In genomic region chr12:132285991-132286681, GRCh38 we compare ENCODE assay signal across 10 cellular contexts. TPM values are rescaled to one million over a fixed set of nuclear protein-coding genes. Genes with fewer than 3 reads are reported as not detected.
DNase-seq lines count a peak whose midpoint lies in the region; ATAC-seq and TF ChIP-seq lines count a peak whose summit lies in the region.
"Had no signal": no experiment of that assay in that cellular context is flagged by ENCODE, and none has a peak within 500 bp of the region (broad histone marks: within the 10 kb centered on the region; RNA-seq: fewer than 3 reads in every experiment).

No MANE protein-coding gene starts in this region.

- intact Hi-C loops in dorsolateral prefrontal cortex (cut with DNase I) = no loop called here

- H3K4me3 ChIP-seq in dorsolateral prefrontal cortex = peak overlapping the region in 5 of 59 donors; percentile 16 to 35 (median 28)

- H3K4me1 Mint-ChIP-seq in activated T-cell treated with anti-CD3 and anti-CD28 coated beads, Interleukin-2, amount 50 U/mL, for 72 hours (ENCODE audit: low read depth) = peaks cover 15% of the 10 kb centered on the region

- no peak overlapping the region for H3K27ac Mint-ChIP-seq in activated T-cell treated with anti-CD3 and anti-CD28 coated beads, Interleukin-2, amount 50 U/mL, for 72 hours

- peaks cover 0 to 55% (median 3%) of the 10 kb centered on the region in 45 donors for H3K27me3 ChIP-seq in dorsolateral prefrontal cortex

- H3K27ac ChIP-seq in dorsolateral prefrontal cortex = peak overlapping the region in 40 of 59 donors; percentile 7 to 89 (median 51)

- no peak overlapping the region for H3K4me3 Mint-ChIP-seq in activated T-cell treated with anti-CD3 and anti-CD28 coated beads, Interleukin-2, amount 50 U/mL, for 72 hours

- DNase-seq in AG08396 (ENCODE audit: low spot score) (peak; percentile 66), NCI-H1048 (lab: John Stamatoyannopoulos, UW) (peak; percentile 19), dorsolateral prefrontal cortex (peak in 3 of 10 donors; percentile 30 to 70 (median 43)), midbrain (lab: John Stamatoyannopoulos, UW) (peak; percentile 19)
- DNase-seq in activated CD4-positive, alpha-beta T cell treated with anti-CD3 and anti-CD28 coated beads for 48 hours = no peak
- DNase-seq in activated T-cell treated with anti-CD3 and anti-CD28 coated beads, Interleukin-2, amount 50 U/mL, for 72 hours = no peak
- DNase-seq: activated naive CD4-positive, alpha-beta T cell; mesenchymal stem cell had no signal

- H3K36me3 Mint-ChIP-seq in activated T-cell treated with anti-CD3 and anti-CD28 coated beads, Interleukin-2, amount 50 U/mL, for 72 hours (ENCODE audit: insufficient read depth in 2 of 2) = no peaks in the 10 kb centered on the region

- H3K9me3 Mint-ChIP-seq in activated T-cell treated with anti-CD3 and anti-CD28 coated beads, Interleukin-2, amount 50 U/mL, for 72 hours = peaks cover 0 to 3% of the 10 kb centered on the region in 2 donors

- no peak for TF ChIP-seq CTCF in dorsolateral prefrontal cortex (IDR thresholded peaks at IDR 0.05 in 54 of 56, conservative IDR thresholded peaks at IDR 0.05 in 2 of 56; ENCODE audit: low read depth in 1 of 56, partially characterized antibody in 56 of 56)

- no peak for ATAC-seq in HG02852 (IDR thresholded peaks at IDR 0.05; ENCODE audit: unreplicated experiment)
- no peak for ATAC-seq in activated T-cell treated with anti-CD3 and anti-CD28 coated beads, Interleukin-2, amount 50 U/mL, for 72 hours (replicated peaks in 1 of 2)
- ATAC-seq in HG02642 (IDR thresholded peaks at IDR 0.05; ENCODE audit: poor library complexity, unreplicated experiment) = no peak

- H3K27me3 Mint-ChIP-seq in activated T-cell treated with anti-CD3 and anti-CD28 coated beads, Interleukin-2, amount 50 U/mL, for 72 hours (ENCODE audit: low read depth) = peaks cover 8% of the 10 kb centered on the region

RNA-seq across cellular contexts. Expression of gene GALNT9, which starts 43.3 kb away (rescaled TPM):
- total RNA-seq in dorsolateral prefrontal cortex = 100 to 1,000 TPM in 37 of 120 experiments, 10 to 100 TPM in 83; 22.8 to 134 (median 90.1) TPM
- under 1 TPM; 0.42 to 0.53 TPM for total RNA-seq in activated T-cell treated with anti-CD3 and anti-CD28 coated beads, Interleukin-2, amount 50 U/mL, for 72 hours

Comparison
In these comparisons a context has a peak if more than half of its experiments do, and no peak if none do; other contexts are left out.
1. DNase-seq: peak in AG08396 (single experiment), NCI-H1048 (single experiment) and midbrain (single experiment); none in activated CD4-positive, alpha-beta T cell treated with anti-CD3 and anti-CD28 coated beads for 48 hours (single experiment) and activated T-cell treated with anti-CD3 and anti-CD28 coated beads, Interleukin-2, amount 50 U/mL, for 72 hours (0 of 2).
2. RNA of gene GALNT9, which starts 43.3 kb away (total RNA-seq): 22.8 to 134 TPM in dorsolateral prefrontal cortex; 0.42 to 0.53 TPM in activated T-cell treated with anti-CD3 and anti-CD28 coated beads, Interleukin-2, amount 50 U/mL, for 72 hours; every median in the first group is over 10 times any median in the second.